Comparison of ENCODE assay signal across 1 cellular context in genomic region chr19:21020298-21021227, GRCh38.
TF ChIP-seq lines count a peak whose summit lies in the region.

Gene ZNF430, plus strand, starts transcription at chr19:21020657. Its CDS starts 144 bp downstream, at chr19:21020801.

TF ChIP-seq in K562, 482 proteins besides CTCF, POLR2A, EP300 and RAD21 (continued from another document and continues in another):
- TF ChIP-seq STAT6 (CRISPR knock-in tag; IDR thresholded peaks at IDR 0.05) (no peak), ZNF644 (tag; IDR thresholded peaks at IDR 0.05; ENCODE audit: low read depth) (no peak), SMARCC2 (IDR thresholded peaks at IDR 0.05; ENCODE audit: low read depth) (no peak), NFXL1 (CRISPR knock-in tag; IDR thresholded peaks at IDR 0.05) (no peak), NR4A1 (CRISPR knock-in tag; IDR thresholded peaks at IDR 0.05) (no peak), NR4A1 (tag; IDR thresholded peaks at IDR 0.05) (no peak), FOXA3 (CRISPR knock-in tag; conservative IDR thresholded peaks at IDR 0.05 in 1 of 2, IDR thresholded peaks at IDR 0.05 in 1 of 2) (no peak), ZNF780A (CRISPR knock-in tag; IDR thresholded peaks at IDR 0.05) (no peak), ZNF197 (CRISPR knock-in tag; IDR thresholded peaks at IDR 0.05; ENCODE audit: low read depth) (no peak), SNRNP70 (optimal IDR thresholded peaks at IDR 0.05; ENCODE audit: low read depth, low read length) (no peak), ZNF830 (CRISPR knock-in tag; IDR thresholded peaks at IDR 0.05) (no peak), IRF1 (CRISPR knock-in tag; IDR thresholded peaks at IDR 0.05; ENCODE audit: borderline replicate concordance) (no peak), FOXK2 (conservative IDR thresholded peaks at IDR 0.05 in 1 of 2, IDR thresholded peaks at IDR 0.05 in 1 of 2; ENCODE audit: low read depth in 2 of 2) (no peak; a peak in 1 of 4 replicates), HNRNPH1 (optimal IDR thresholded peaks at IDR 0.05; ENCODE audit: low read depth, low read length) (no peak), NFE2 (IDR thresholded peaks at IDR 0.05; ENCODE audit: low read depth) (no peak), TAF15 (IDR thresholded peaks at IDR 0.05; ENCODE audit: low read depth, low read length) (no peak), NBN (IDR thresholded peaks at IDR 0.05; ENCODE audit: low read depth) (no peak), BCL6 (CRISPR knock-in tag; IDR thresholded peaks at IDR 0.05) (no peak), ZNF449 (CRISPR knock-in tag; IDR thresholded peaks at IDR 0.05) (no peak), USF2 (CRISPR knock-in tag; IDR thresholded peaks at IDR 0.05) (no peak), IFI16 (CRISPR knock-in tag; IDR thresholded peaks at IDR 0.05) (no peak), RBM14 (IDR thresholded peaks at IDR 0.05; ENCODE audit: borderline replicate concordance, insufficient read depth, low read depth, low read length) (no peak), HNRNPL (IDR thresholded peaks at IDR 0.05; ENCODE audit: low read depth, low read length) (no peak), ZBTB17 (CRISPR knock-in tag; IDR thresholded peaks at IDR 0.05) (0 out of 2 replicates have a peak, but pooled peaks have one; percentile 25), MAFF (IDR thresholded peaks at IDR 0.05; ENCODE audit: low read length) (no peak), ZNF318 (IDR thresholded peaks at IDR 0.05; ENCODE audit: borderline replicate concordance in 1 of 2, low read depth in 1 of 2) (no peak), ETS2 (tag; IDR thresholded peaks at IDR 0.05; ENCODE audit: borderline replicate concordance, poor library complexity, severe bottlenecking) (no peak), RNF219 (CRISPR knock-in tag; IDR thresholded peaks at IDR 0.05) (no peak), ZBTB43 (CRISPR knock-in tag; IDR thresholded peaks at IDR 0.05) (no peak), CCAR2 (IDR thresholded peaks at IDR 0.05; ENCODE audit: low read depth, low read length) (no peak), KDM1A (IDR thresholded peaks at IDR 0.05) (no peak), PHF20 (IDR thresholded peaks at IDR 0.05; ENCODE audit: partially characterized antibody) (peak; percentile 82), ATF2 (CRISPR knock-in tag; IDR thresholded peaks at IDR 0.05) (no peak), ZNF655 (CRISPR knock-in tag; IDR thresholded peaks at IDR 0.05) (no peak), CBFA2T3 (IDR thresholded peaks at IDR 0.05) (no peak), TAL1 (IDR thresholded peaks at IDR 0.05) (no peak), FOXA1 (IDR thresholded peaks at IDR 0.05; ENCODE audit: borderline replicate concordance) (no peak), NEUROD1 (IDR thresholded peaks at IDR 0.05; ENCODE audit: borderline replicate concordance, low read depth, low read length, partially characterized antibody) (peak; percentile 83), ZC3H8 (IDR thresholded peaks at IDR 0.05) (no peak), CXXC5 (CRISPR knock-in tag; IDR thresholded peaks at IDR 0.05) (no peak; the same call in none of the 2 replicates), C11orf30 (IDR thresholded peaks at IDR 0.05; ENCODE audit: low read depth) (no peak), PPARD (CRISPR knock-in tag; IDR thresholded peaks at IDR 0.05) (no peak), TEAD1 (CRISPR knock-in tag; IDR thresholded peaks at IDR 0.05) (no peak)
